8 cellular contexts compared by ENCODE assay signal in genomic region chr4:139454646-139455045, GRCh38. TPM values are rescaled to one million over a fixed set of nuclear protein-coding genes. Genes with fewer than 3 reads are reported as not detected.
DNase-seq lines count a peak whose midpoint lies in the region; ATAC-seq and TF ChIP-seq lines count a peak whose summit lies in the region.

No MANE protein-coding gene starts in this region.

- peak overlapping the region; percentile 94 for H2AFZ ChIP-seq in fibroblast of lung (ENCODE audit: low read length)

- peak overlapping the region; percentile 93 for H3K4me2 ChIP-seq in fibroblast of lung (ENCODE audit: extremely low read depth, insufficient read depth, low read length)

- peak overlapping the region; percentile 97 to 98 (median 98) for H3K27ac ChIP-seq in Peyer's patch
- H3K27ac ChIP-seq in fibroblast of lung (ENCODE audit: insufficient read depth, low read length): peak overlapping the region; percentile 91
- peak overlapping the region; percentile 92 to 98 (median 94) for H3K27ac ChIP-seq in sigmoid colon

- H4K20me1 ChIP-seq in fibroblast of lung (ENCODE audit: control insufficient read depth, extremely low read depth, insufficient read depth, low read length): no peaks in the 10 kb centered on the region

- peaks cover 39% of the 10 kb centered on the region for H3K79me2 ChIP-seq in fibroblast of lung (ENCODE audit: control insufficient read depth, insufficient read depth, low read length)

- H3K4me3 ChIP-seq in GM12875 (ENCODE audit: low read depth, low read length): peak overlapping the region; percentile 64
- H3K4me3 ChIP-seq in Peyer's patch: peak overlapping the region; percentile 69 to 81 (median 76)
- H3K4me3 ChIP-seq in fibroblast of lung (replicated peaks in 1 of 4; ENCODE audit: control extremely low read depth in 1 of 4, insufficient read depth in 1 of 4, low read depth in 3 of 4, low read length in 4 of 4): peak overlapping the region; percentile 79 to 100 (median 94)
- peak overlapping the region; percentile 80 to 91 (median 87) for H3K4me3 ChIP-seq in sigmoid colon

- TF ChIP-seq CTCF in GM12875 (IDR thresholded peaks at IDR 0.05; ENCODE audit: borderline replicate concordance, insufficient read depth, low read depth, low read length) (no peak), Peyer's patch (IDR thresholded peaks at IDR 0.05) (no peak), fibroblast of lung (conservative IDR thresholded peaks at IDR 0.05 in 1 of 2, IDR thresholded peaks at IDR 0.05 in 1 of 2; ENCODE audit: low read depth in 1 of 2, low read length in 2 of 2) (no peak), sigmoid colon (IDR thresholded peaks at IDR 0.05) (no peak), omental fat pad (IDR thresholded peaks at IDR 0.05) (no peak)

- TF ChIP-seq POLR2A in Peyer's patch (IDR thresholded peaks at IDR 0.05): no peak
- no peak for TF ChIP-seq POLR2A in sigmoid colon (IDR thresholded peaks at IDR 0.05)

- 4 to 8% methylated on average over 8 of the region's 8 CpGs for WGBS in sigmoid colon, 2 donors

- peak overlapping the region; percentile 98 for H3K9ac ChIP-seq in fibroblast of lung (ENCODE audit: insufficient read depth, low read length)

- intact Hi-C loops in sigmoid colon (cut with DNase I): loop anchor here (2.0 to 10.0 kb wide), 5 partner anchors 37 to 420 kb away; partner anchors contain the start of genes ELF2, NAA15 and NDUFC1

- H3K27me3 ChIP-seq in Peyer's patch: no peaks in the 10 kb centered on the region
- no peaks in the 10 kb centered on the region for H3K27me3 ChIP-seq in fibroblast of lung (ENCODE audit: control insufficient read depth, insufficient read depth, low read length)
- no peaks in the 10 kb centered on the region for H3K27me3 ChIP-seq in sigmoid colon

- H3K9me3 ChIP-seq in Peyer's patch (no peaks in the 10 kb centered on the region), fibroblast of lung (ENCODE audit: control insufficient read depth, insufficient read depth, low read depth, low read length) (no peaks in the 10 kb centered on the region), sigmoid colon (no peaks in the 10 kb centered on the region)

- H3K4me1 ChIP-seq in Peyer's patch (peaks cover 0 to 48% (median 0%) of the 10 kb centered on the region in 4 donors), fibroblast of lung (ENCODE audit: control insufficient read depth, extremely low read depth, insufficient read depth, low read length) (peaks cover 10% of the 10 kb centered on the region), sigmoid colon (peaks cover 0 to 51% (median 32%) of the 10 kb centered on the region in 4 donors)

- DNase-seq in Peyer's patch: no peak
- no peak for DNase-seq in fibroblast of lung (ENCODE audit: low read depth in 2 of 2)
- DNase-seq in sigmoid colon: no peak
- no peak for DNase-seq in left lobe of liver (ENCODE audit: low spot score)
- DNase-seq in omental fat pad (ENCODE audit: low spot score): no peak
- no peak for DNase-seq in glomerular visceral epithelial cell (ENCODE audit: extremely low spot score)

- ATAC-seq in GM18520 (IDR thresholded peaks at IDR 0.05; ENCODE audit: unreplicated experiment) (no peak), left lobe of liver (no peak), omental fat pad (ENCODE audit: low FRiP score) (no peak)

- H3K36me3 ChIP-seq in Peyer's patch (no peaks in the 10 kb centered on the region), fibroblast of lung (ENCODE audit: control insufficient read depth, insufficient read depth, low read length) (no peaks in the 10 kb centered on the region), sigmoid colon (no peaks in the 10 kb centered on the region)

- no peak for TF ChIP-seq EP300 in sigmoid colon (IDR thresholded peaks at IDR 0.05)

RNA-seq across cellular contexts. Expression of gene RAB33B, which starts 0.7 kb away (rescaled TPM):
- total RNA-seq in Peyer's patch (1 to 10 TPM; 5.3 to 8.3 (median 6.6) TPM), fibroblast of lung (11.7 and 12.3 TPM in 2 replicates), sigmoid colon (10 to 100 TPM; 13.6 to 15.6 (median 14.6) TPM), left lobe of liver (12.4 TPM), omental fat pad (10 to 100 TPM in 2 of 4 donors, 1 to 10 TPM in 2; 7.4 to 14.8 (median 10.6) TPM)
- polyA plus RNA-seq in fibroblast of lung (6.5 and 11.4 TPM in 2 replicates), sigmoid colon (1 to 10 TPM; 3.4 to 4.2 (median 3.6) TPM)
- polyA plus RNA-seq in fibroblast of lung (2012): 3.7 and 5.6 TPM in 2 replicates
- polyA minus RNA-seq in fibroblast of lung (ENCODE audit: low replicate concordance): 0.52 and 1.4 TPM in 2 replicates
